Comparison of ENCODE assay signal across 19 cellular contexts in the genomic region with DNA sequence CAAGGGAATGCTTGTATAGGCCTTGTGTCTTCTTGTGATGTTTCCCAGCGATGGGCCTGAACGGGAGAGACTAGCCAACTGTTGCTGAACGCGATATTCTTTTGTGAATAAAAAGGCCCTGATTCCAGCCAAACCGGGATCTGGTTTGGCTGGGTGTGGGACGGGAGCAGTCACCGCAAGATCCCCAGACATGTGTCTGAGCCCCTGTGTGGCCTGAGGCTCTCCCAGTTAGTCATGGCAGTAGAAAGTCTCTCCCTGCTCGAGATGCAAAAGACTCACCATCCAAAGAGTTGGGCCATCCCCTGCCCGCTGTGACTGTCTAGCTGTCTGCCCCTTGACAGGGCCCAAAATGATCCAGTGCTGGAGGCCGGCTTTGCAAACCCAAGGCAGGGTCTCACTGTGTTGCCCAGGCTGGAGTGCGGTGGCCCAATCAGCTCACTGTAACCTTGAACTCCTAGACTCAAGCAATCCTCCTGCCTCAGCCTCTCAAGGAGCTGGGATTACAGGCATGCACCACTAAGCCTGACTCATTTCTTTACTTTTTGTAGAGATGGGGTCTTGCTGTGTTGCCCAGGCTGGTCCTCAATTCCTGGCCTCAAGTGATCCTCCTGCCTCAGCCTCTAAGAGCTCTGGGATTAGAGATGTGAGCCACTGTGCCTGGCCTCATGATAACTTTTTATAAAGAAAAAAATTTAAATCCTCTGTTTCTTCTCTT.
"Had no signal": no experiment of that assay in that cellular context is flagged by ENCODE, and none has a peak within 500 bp of the region (broad histone marks: within the 10 kb centered on the region; RNA-seq: fewer than 3 reads in every experiment).

No MANE protein-coding gene starts in this region.

- H3K4me3 ChIP-seq: lung, ovary, right atrium auricular region, suprapubic skin, thyroid gland, upper lobe of left lung had no signal

- ATAC-seq: effector memory CD8-positive, alpha-beta T cell; foreskin keratinocyte; left colon; left ventricle myocardium superior; naive thymus-derived CD4-positive, alpha-beta T cell; stimulated activated naive CD8-positive, alpha-beta T cell treated with anti-CD3 and anti-CD28 coated beads, Interleukin-15, Interleukin-2, amounts not matched to agents 100 U/mL and 50 U/mL, for 24 hours had no signal

- H3K27ac ChIP-seq: foreskin keratinocyte, neutrophil, ovary, right atrium auricular region, suprapubic skin, thyroid gland, upper lobe of left lung had no signal

- DNase-seq: effector memory CD8-positive, alpha-beta T cell; erythroblast; foreskin keratinocyte; immature natural killer cell; kidney; left colon; left ventricle myocardium superior; mesendoderm; naive thymus-derived CD4-positive, alpha-beta T cell; ovary; small intestine; stimulated activated CD4-positive, alpha-beta T cell treated with anti-CD3 and anti-CD28 coated beads, Interleukin-2, amount 100 ng/mL, for 48 hours; stimulated activated naive CD8-positive, alpha-beta T cell treated with anti-CD3 and anti-CD28 coated beads, Interleukin-15, Interleukin-2, amounts not matched to agents 100 U/mL and 50 U/mL, for 24 hours; thyroid gland; upper lobe of left lung had no signal

- H3K4me1 ChIP-seq: foreskin keratinocyte, right atrium auricular region, suprapubic skin, upper lobe of left lung had no signal

- H3K27me3 ChIP-seq: foreskin keratinocyte, neutrophil, ovary, right atrium auricular region, suprapubic skin, thyroid gland, upper lobe of left lung had no signal

- H3K36me3 ChIP-seq: neutrophil, ovary, right atrium auricular region, suprapubic skin, thyroid gland, upper lobe of left lung had no signal

- H3K4me1 Mint-ChIP-seq: immature natural killer cell; naive thymus-derived CD4-positive, alpha-beta T cell had no signal

- H3K9me3 ChIP-seq: ovary, thyroid gland had no signal

- H3K4me3 Mint-ChIP-seq: effector memory CD8-positive, alpha-beta T cell; immature natural killer cell; naive thymus-derived CD4-positive, alpha-beta T cell had no signal

- H3K27ac Mint-ChIP-seq: effector memory CD8-positive, alpha-beta T cell; immature natural killer cell; naive thymus-derived CD4-positive, alpha-beta T cell had no signal
